In the genomic region with DNA sequence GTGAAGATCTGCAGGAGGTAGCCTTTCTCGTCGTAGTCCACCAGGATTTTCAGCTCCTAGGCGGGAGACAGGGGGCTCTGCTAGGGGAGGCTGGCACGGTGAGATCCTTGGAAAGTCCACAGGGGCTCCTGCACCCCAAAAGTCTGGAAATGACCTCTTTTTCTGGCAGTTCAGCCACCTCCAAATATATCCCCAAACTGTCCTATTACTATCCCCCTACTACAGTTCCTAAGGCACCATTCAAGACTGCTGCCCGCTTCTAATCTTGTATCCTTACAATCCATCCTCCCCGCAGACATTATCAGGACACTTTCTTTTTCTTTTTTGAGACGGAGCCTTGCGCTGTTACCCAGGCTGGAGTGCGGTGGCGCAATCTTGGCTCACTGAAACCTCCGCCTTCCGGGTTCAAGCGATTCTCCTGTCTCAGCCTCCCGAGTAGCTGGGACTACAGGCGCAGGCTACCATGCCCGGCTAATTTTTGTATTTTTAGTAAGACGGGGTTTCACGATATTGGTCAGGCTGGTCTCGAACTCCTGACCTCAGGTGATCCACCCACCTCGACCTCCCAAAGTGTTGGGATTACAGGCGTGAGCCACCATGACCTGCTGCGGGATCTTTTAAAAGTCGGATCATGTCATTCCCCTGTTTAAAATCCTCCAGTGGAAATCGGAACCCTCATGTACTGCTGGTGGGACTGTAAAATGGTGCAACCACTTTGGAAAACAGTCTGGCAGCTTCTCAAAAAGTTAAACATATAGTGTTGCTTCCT, we compare ENCODE assay signal across 8 cellular contexts. TPM values are rescaled to one million over a fixed set of nuclear protein-coding genes. Genes with fewer than 3 reads are reported as not detected.
A peak's percentile ranks its signal among the peaks of the same experiment; 100 is the strongest.
DNase-seq lines count a peak whose midpoint lies in the region; ATAC-seq and TF ChIP-seq lines count a peak whose summit lies in the region.

No MANE protein-coding gene starts in this region.

- H3K9me3 Mint-ChIP-seq in activated naive CD4-positive, alpha-beta T cell treated with anti-CD3 and anti-CD28 coated beads, Interleukin-2, amount 50 U/mL, for 24 hours: no peaks in the 10 kb centered on the region
- no peaks in the 10 kb centered on the region for H3K9me3 Mint-ChIP-seq in activated naive CD8-positive, alpha-beta T cell treated with anti-CD3 and anti-CD28 coated beads, Interleukin-2, amount 50 U/mL, for 24 hours

- no peak for TF ChIP-seq CTCF in lung (IDR thresholded peaks at IDR 0.05; ENCODE audit: control extremely low read depth, extremely low read depth)

- peak overlapping the region; percentile 89 for H3K27ac Mint-ChIP-seq in activated naive CD4-positive, alpha-beta T cell treated with anti-CD3 and anti-CD28 coated beads, Interleukin-2, amount 50 U/mL, for 24 hours
- peak overlapping the region; percentile 92 for H3K27ac Mint-ChIP-seq in activated naive CD8-positive, alpha-beta T cell treated with anti-CD3 and anti-CD28 coated beads, Interleukin-2, amount 50 U/mL, for 24 hours

- H3K36me3 ChIP-seq in lung (ENCODE audit: control insufficient read depth in 2 of 2, insufficient read depth in 2 of 2, low read length in 2 of 2) (no peaks in the 10 kb centered on the region), urinary bladder (ENCODE audit: insufficient read depth) (no peaks in the 10 kb centered on the region)

- WGBS in lung, 2 donors: 53 to 64% methylated on average over 24 of the region's 24 CpGs
- 78% methylated on average over 24 of the region's 24 CpGs for WGBS in urinary bladder

- H3K4me3 ChIP-seq in lung (peak overlapping the region; percentile 67), urinary bladder (ENCODE audit: low read depth, low read length) (peak overlapping the region; percentile 47)

- H3K27me3 Mint-ChIP-seq in activated naive CD4-positive, alpha-beta T cell treated with anti-CD3 and anti-CD28 coated beads, Interleukin-2, amount 50 U/mL, for 24 hours: no peaks in the 10 kb centered on the region
- no peaks in the 10 kb centered on the region for H3K27me3 Mint-ChIP-seq in activated naive CD8-positive, alpha-beta T cell treated with anti-CD3 and anti-CD28 coated beads, Interleukin-2, amount 50 U/mL, for 24 hours

- H3K36me3 Mint-ChIP-seq in activated naive CD4-positive, alpha-beta T cell treated with anti-CD3 and anti-CD28 coated beads, Interleukin-2, amount 50 U/mL, for 24 hours: no peaks in the 10 kb centered on the region
- no peaks in the 10 kb centered on the region for H3K36me3 Mint-ChIP-seq in activated naive CD8-positive, alpha-beta T cell treated with anti-CD3 and anti-CD28 coated beads, Interleukin-2, amount 50 U/mL, for 24 hours (ENCODE audit: low read depth)

- H3K27ac ChIP-seq in lung (ENCODE audit: low read depth in 1 of 2, low read length in 1 of 2): peak overlapping the region; percentile 43 to 77
- H3K27ac ChIP-seq in urinary bladder (ENCODE audit: low read depth): no peak overlapping the region

- peak overlapping the region; percentile 96 for H3K4me3 Mint-ChIP-seq in activated naive CD4-positive, alpha-beta T cell treated with anti-CD3 and anti-CD28 coated beads, Interleukin-2, amount 50 U/mL, for 24 hours
- peak overlapping the region; percentile 98 for H3K4me3 Mint-ChIP-seq in activated naive CD8-positive, alpha-beta T cell treated with anti-CD3 and anti-CD28 coated beads, Interleukin-2, amount 50 U/mL, for 24 hours

- no peaks in the 10 kb centered on the region for H3K4me1 ChIP-seq in lung (ENCODE audit: control insufficient read depth in 2 of 2, insufficient read depth in 2 of 2, low read length in 2 of 2)
- no peaks in the 10 kb centered on the region for H3K4me1 ChIP-seq in urinary bladder (ENCODE audit: insufficient read depth)

- ATAC-seq in activated naive CD8-positive, alpha-beta T cell treated with anti-CD3 and anti-CD28 coated beads, Interleukin-2, amount 50 U/mL, for 24 hours: no peak
- ATAC-seq in lung (ENCODE audit: insufficient read depth, low FRiP score): no peak

- no peaks in the 10 kb centered on the region for H3K27me3 ChIP-seq in lung (ENCODE audit: control insufficient read depth, insufficient read depth)

- H3K9me3 ChIP-seq in lung (ENCODE audit: control insufficient read depth in 2 of 2, insufficient read depth in 1 of 2, low read length in 1 of 2): no peaks in the 10 kb centered on the region

- H3K4me1 Mint-ChIP-seq in activated naive CD4-positive, alpha-beta T cell treated with anti-CD3 and anti-CD28 coated beads, Interleukin-2, amount 50 U/mL, for 24 hours: peaks cover 15% of the 10 kb centered on the region
- H3K4me1 Mint-ChIP-seq in activated naive CD8-positive, alpha-beta T cell treated with anti-CD3 and anti-CD28 coated beads, Interleukin-2, amount 50 U/mL, for 24 hours: peaks cover 17% of the 10 kb centered on the region

- no peak for DNase-seq in activated naive CD4-positive, alpha-beta T cell treated with Interleukin-2 at 50 U/mL for 16 hours
- no peak for DNase-seq in activated naive CD8-positive, alpha-beta T cell treated with anti-CD3 and anti-CD28 coated beads, Interleukin-2, amount 50 U/mL, for 24 hours
- peak; percentile 34 for DNase-seq in lung (ENCODE audit: low spot score)
- no peak for DNase-seq in middle frontal gyrus (ENCODE audit: extremely low spot score, low spot score)
- DNase-seq in hypothalamus (lab: John Stamatoyannopoulos, UW): no peak
- no peak for DNase-seq in activated gamma-delta T cell (lab: John Stamatoyannopoulos, UW)

RNA-seq across cellular contexts. Expression of gene HPD, which starts 18.5 kb away (rescaled TPM):
- total RNA-seq in lung (1 to 10 TPM in 1 of 2 donors, not detected in 1; 4.0 TPM), urinary bladder (not detected)
- polyA plus RNA-seq in lung (1 to 10 TPM in 1 of 2 donors, under 1 TPM in 1; 0.88 to 1.2 TPM), urinary bladder (4.0 TPM)

RNA-seq across cellular contexts. Expression of gene SETD1B, which starts 36.4 kb away (rescaled TPM):
- total RNA-seq in lung: 10 to 100 TPM; 12.4 to 28.1 TPM
- polyA plus RNA-seq in lung: 1 to 10 TPM; 7.3 to 8.3 TPM
- 4.3 TPM for total RNA-seq in urinary bladder
- polyA plus RNA-seq in urinary bladder: 25.3 TPM

RNA-seq across cellular contexts. Expression of gene RHOF, which starts 46.7 kb away (rescaled TPM):
- total RNA-seq in lung (10 to 100 TPM; 33.2 to 34.7 TPM), urinary bladder (11.7 TPM)
- polyA plus RNA-seq in lung (10 to 100 TPM; 15.1 to 16.5 TPM), urinary bladder (7.9 TPM)

RNA-seq across cellular contexts. Expression of gene PSMD9, which starts 48.4 kb away (rescaled TPM):
- 10 to 100 TPM; 52.4 to 72.8 TPM for total RNA-seq in lung
- polyA plus RNA-seq in lung: 100 to 1,000 TPM in 1 of 2 donors, 10 to 100 TPM in 1; 39.6 to 134 TPM
- total RNA-seq in urinary bladder: 28.3 TPM
- polyA plus RNA-seq in urinary bladder: 115 TPM
